In genomic region chr7:92833024-92833765, GRCh38 we compare ENCODE assay signal across 8 cellular contexts. TPM values are rescaled to one million over a fixed set of nuclear protein-coding genes. Genes with fewer than 3 reads are reported as not detected.
DNase-seq lines count a peak whose midpoint lies in the region; ATAC-seq and TF ChIP-seq lines count a peak whose summit lies in the region.

No MANE protein-coding gene starts in this region.

- peak overlapping the region; percentile 99 for H3K4me2 ChIP-seq in osteoblast (ENCODE audit: insufficient read depth, low read length)

- H3K27me3 ChIP-seq in osteoblast (ENCODE audit: insufficient read depth, low read length), result no peaks in the 10 kb centered on the region
- H3K27me3 ChIP-seq in thyroid gland, result no peaks in the 10 kb centered on the region

- H3K36me3 ChIP-seq in KOPT-K1 (ENCODE audit: insufficient read depth, low read length), result peaks cover 54% of the 10 kb centered on the region
- peaks cover 6% of the 10 kb centered on the region for H3K36me3 ChIP-seq in osteoblast (ENCODE audit: insufficient read depth, low read length)
- no peaks in the 10 kb centered on the region for H3K36me3 ChIP-seq in thyroid gland

- H3K4me1 ChIP-seq in osteoblast (ENCODE audit: insufficient read depth, low read length) (peaks cover 28% of the 10 kb centered on the region), thyroid gland (peaks cover 6 to 13% of the 10 kb centered on the region in 2 donors)

- H3K9me3 ChIP-seq in KOPT-K1 (ENCODE audit: insufficient read depth, low read length, poor library complexity, severe bottlenecking) (no peaks in the 10 kb centered on the region), osteoblast (ENCODE audit: low read depth, low read length) (no peaks in the 10 kb centered on the region), thyroid gland (no peaks in the 10 kb centered on the region)

- H4K20me1 ChIP-seq in osteoblast (ENCODE audit: insufficient read depth, low read length), result no peaks in the 10 kb centered on the region

- peak overlapping the region; percentile 43 for H2AFZ ChIP-seq in osteoblast (ENCODE audit: low read length)

- peak overlapping the region; percentile 95 for H3K4me3 ChIP-seq in osteoblast (ENCODE audit: insufficient read depth, low read length)
- peak overlapping the region; percentile 62 to 98 (median 91) for H3K4me3 ChIP-seq in thyroid gland (replicated peaks in 1 of 3)

- 0 to 1% methylated on average over 30 to 34 of the region's 83 CpGs for WGBS in thyroid gland, 2 donors

- TF ChIP-seq CTCF in osteoblast (IDR thresholded peaks at IDR 0.05; ENCODE audit: extremely low read depth, low read depth, low read length) (peak; percentile 68), thyroid gland (IDR thresholded peaks at IDR 0.05) (peak; percentile 67 to 91 (median 78))

- H3K27ac ChIP-seq in KOPT-K1 (ENCODE audit: low read depth, low read length, poor library complexity, severe bottlenecking) (peak overlapping the region; percentile 98), osteoblast (ENCODE audit: low read depth, low read length) (peak overlapping the region; percentile 98), thyroid gland (peak overlapping the region; percentile 75 to 94 (median 85))

- DNase-seq in EH (ENCODE audit: low read depth), result peak; percentile 77
- DNase-seq in SHP77 treated with DMSO at 0.1 percent for 48 hours (lab: John Stamatoyannopoulos, UW), result peak; percentile 40
- peak; percentile 67 to 85 (median 78) for DNase-seq in activated naive CD4-positive, alpha-beta T cell (lab: John Stamatoyannopoulos, UW)
- peak; percentile 83 for DNase-seq in globus pallidus (ENCODE audit: low spot score)
- DNase-seq in osteoblast (ENCODE audit: insufficient read length, low spot score, missing footprints), result peak; percentile 87
- DNase-seq in thyroid gland, result peak; percentile 89 to 93

- peaks cover 69% of the 10 kb centered on the region for H3K79me2 ChIP-seq in osteoblast (ENCODE audit: insufficient read depth, low read length)

- intact Hi-C loops in thyroid gland (cut with DNase I), result loop anchor here (5.0 kb wide), 1 partner anchor 211 kb away; no protein-coding TSS in a partner anchor

- TF ChIP-seq POLR2A in thyroid gland (IDR thresholded peaks at IDR 0.05), result peak in 1 of 2 donors; percentile 49

- ATAC-seq in GM21786 (IDR thresholded peaks at IDR 0.05; ENCODE audit: unreplicated experiment), result peak; percentile 51

RNA-seq across cellular contexts. Expression of gene CDK6, which starts 3.2 kb away (rescaled TPM):
- total RNA-seq in osteoblast (40.4 and 45.6 TPM in 2 replicates), thyroid gland (10 to 100 TPM; 11.2 to 18.5 (median 13.2) TPM)

Comparison
In these comparisons a context has a peak if more than half of its experiments do, and no peak if none do; other contexts are left out.
1. Peak in every context shown above with its lines: DNase-seq, ATAC-seq, H3K4me3 ChIP-seq and H3K27ac ChIP-seq.
2. DNase-seq: peak in every context shown above with its lines; median percentile 91 in thyroid gland; 87 in osteoblast; 83 in globus pallidus; 78 in activated naive CD4-positive, alpha-beta T cell; 77 in EH; 40 in SHP77 treated with DMSO at 0.1 percent for 48 hours.